Comparison of ENCODE assay signal across 8 cellular contexts in the genomic region with DNA sequence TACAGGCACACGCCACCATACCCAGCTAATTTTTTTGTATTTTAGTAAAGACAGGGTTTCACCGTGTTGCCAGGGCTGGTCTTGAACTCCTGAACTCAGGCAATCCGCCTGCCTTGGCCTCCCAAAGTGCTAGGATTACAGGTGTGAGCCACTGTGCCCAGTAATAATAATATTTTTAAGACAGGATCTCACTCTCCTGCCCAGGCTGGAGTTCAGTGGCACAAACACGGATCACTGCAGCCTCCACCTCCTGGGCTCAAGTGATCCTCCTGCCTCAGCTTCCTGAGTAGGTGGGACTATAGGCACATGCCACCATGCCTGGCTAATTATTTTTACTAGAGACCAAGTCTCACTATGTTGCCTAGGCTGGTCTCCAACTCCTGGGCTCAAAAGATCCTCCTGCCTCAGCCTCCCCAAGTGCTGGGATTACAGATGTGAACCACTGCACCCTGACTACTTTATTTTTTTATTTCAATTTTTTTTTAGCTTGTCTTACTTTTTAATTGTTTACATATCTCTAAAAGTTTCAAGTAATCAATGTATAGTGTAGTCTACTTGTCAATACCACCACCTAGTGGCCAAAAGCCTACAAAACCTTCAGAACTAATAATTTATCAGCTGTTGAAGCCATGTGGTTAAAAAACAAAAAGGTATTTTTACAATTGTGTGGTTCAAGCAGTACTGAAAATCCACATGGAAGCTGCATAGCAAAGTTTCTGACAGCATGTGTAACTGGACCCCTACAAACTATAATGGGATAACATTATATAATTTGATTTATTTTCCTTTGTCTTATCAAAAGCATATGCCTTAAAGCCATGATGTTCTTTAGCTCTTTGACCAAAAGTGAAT. TPM values are rescaled to one million over a fixed set of nuclear protein-coding genes. Genes with fewer than 3 reads are reported as not detected.
DNase-seq lines count a peak whose midpoint lies in the region; ATAC-seq, FAIRE-seq and TF ChIP-seq lines count a peak whose summit lies in the region.

No MANE protein-coding gene starts in this region.

- DNase-seq in EH (ENCODE audit: low read depth) (peak; percentile 74), HUDEP-2 (lab: John Stamatoyannopoulos, UW; ENCODE audit: unreplicated experiment in 76 of 76) (peak in 41 of 76 experiments; percentile 4 to 66 (median 42)), OCI-M1 (lab: John Stamatoyannopoulos, UW) (peak; percentile 99), body of pancreas (peak; percentile 34 to 74 (median 48)), stomach (no peak)

- TF ChIP-seq CTCF in body of pancreas (IDR thresholded peaks at IDR 0.05) (peak; percentile 66 to 91 (median 78)), stomach (IDR thresholded peaks at IDR 0.05) (peak in 5 of 7 experiments; percentile 47 to 82 (median 74))

- H3K27me3 ChIP-seq in body of pancreas (no peaks in the 10 kb centered on the region), stomach (no peaks in the 10 kb centered on the region)

- intact Hi-C loops in body of pancreas (cut with DNase I), result loop anchor here (5.0 kb wide), 1 partner anchor 337 kb away; no protein-coding TSS in a partner anchor
- intact Hi-C loops in stomach (cut with DNase I; ENCODE audit: low total_unique reads), result loop anchor here (10.0 kb wide), 1 partner anchor 339 kb away; no protein-coding TSS in a partner anchor

- H3K4me1 ChIP-seq in body of pancreas, result peaks cover 24% of the 10 kb centered on the region
- H3K4me1 ChIP-seq in stomach, result peaks cover 12 to 47% (median 37%) of the 10 kb centered on the region in 4 donors

- no peak for TF ChIP-seq EP300 in stomach (IDR thresholded peaks at IDR 0.05)

- peak; percentile 94 for FAIRE-seq in A204.1 (lab: Jason Lieb, UNC)
- peak; percentile 98 for FAIRE-seq in islet of Langerhans (lab: Jason Lieb, UNC)

- H3K27ac ChIP-seq in body of pancreas, result no peak overlapping the region
- no peak overlapping the region for H3K27ac ChIP-seq in stomach

- TF ChIP-seq POLR2A in body of pancreas (IDR thresholded peaks at IDR 0.05) (no peak), stomach (IDR thresholded peaks at IDR 0.05) (no peak)

- no peaks in the 10 kb centered on the region for H3K9me3 ChIP-seq in body of pancreas
- no peaks in the 10 kb centered on the region for H3K9me3 ChIP-seq in stomach

- H3K4me3 ChIP-seq in body of pancreas (no peak overlapping the region), stomach (no peak overlapping the region)

- ATAC-seq in body of pancreas (peak; percentile 48), HG02759 (IDR thresholded peaks at IDR 0.05; ENCODE audit: unreplicated experiment) (no peak)

- H3K36me3 ChIP-seq in body of pancreas (replicated peaks in 1 of 2; ENCODE audit: insufficient read depth in 1 of 2, low read depth in 2 of 2) (peaks cover 0 to 7% of the 10 kb centered on the region in 2 donors), stomach (peaks cover 15 to 44% (median 39%) of the 10 kb centered on the region in 4 donors)

- WGBS in body of pancreas, 2 donors, result 64 to 66% methylated on average over 4 of the region's 4 CpGs
- 68 to 78% (median 71%) methylated on average over 4 of the region's 4 CpGs for WGBS in stomach, 5 donors

RNA-seq across cellular contexts. Expression of gene NARS2, which starts 10.4 kb away (rescaled TPM):
- 10 to 100 TPM; 10.1 to 24.7 TPM for total RNA-seq in body of pancreas
- total RNA-seq in stomach, result 10 to 100 TPM in 3 of 5 donors, 1 to 10 TPM in 2; 4.7 to 34.5 (median 14.5) TPM
- polyA plus RNA-seq in stomach, result 10 to 100 TPM; 13.5 to 15.0 (median 13.8) TPM
